In the genomic region with DNA sequence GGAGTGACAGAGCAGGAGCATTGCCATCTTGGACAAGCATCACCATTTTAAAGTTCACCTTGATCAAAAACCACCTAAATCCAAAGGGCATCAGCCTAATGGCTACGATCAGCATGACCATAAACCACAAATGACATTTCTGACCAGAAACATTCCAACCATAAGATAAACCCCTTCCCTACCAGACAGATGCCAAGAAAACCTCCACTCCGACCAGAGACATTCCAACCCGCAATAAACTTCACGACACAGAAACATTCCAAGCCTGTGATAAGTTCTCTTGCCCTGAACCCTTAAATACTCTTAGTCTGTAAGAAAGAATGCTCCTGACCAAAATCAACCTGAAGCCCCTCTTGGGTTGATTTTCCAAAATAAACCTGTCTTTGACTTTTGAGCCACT, we compare ENCODE assay signal across 20 cellular contexts.
DNase-seq lines count a peak whose midpoint lies in the region; ATAC-seq, FAIRE-seq and TF ChIP-seq lines count a peak whose summit lies in the region.
"Had no signal": no experiment of that assay in that cellular context is flagged by ENCODE, and none has a peak within 500 bp of the region (broad histone marks: within the 10 kb centered on the region; RNA-seq: fewer than 3 reads in every experiment).

No MANE protein-coding gene starts in this region.

- intact Hi-C loops in Caco-2 (cut with micrococcal nuclease; ENCODE audit: unreplicated experiment) (no loop called here), CD14-positive monocyte (cut with micrococcal nuclease) (no loop called here)

- peak; percentile 93 for FAIRE-seq in RCC 7860 (lab: Jason Lieb, UNC)
- FAIRE-seq: GM12891, HTR-8/SVneo had no signal

- H3K27ac Mint-ChIP-seq in Caco-2 (ENCODE audit: unreplicated experiment) (peak overlapping the region; percentile 68), glutamatergic neuron (ENCODE audit: unreplicated experiment) (peak overlapping the region; percentile 40), CD14-positive monocyte (no peak overlapping the region)

- H3K27me3 ChIP-seq in Caco-2 (replicated peaks; ENCODE audit: control insufficient read depth, insufficient read depth, low read length), result no peaks in the 10 kb centered on the region
- H3K27me3 ChIP-seq: BLaER1, SJSA1 had no signal

- no peak for ATAC-seq in GM18858 (IDR thresholded peaks at IDR 0.05; ENCODE audit: unreplicated experiment)
- ATAC-seq: PC-3 had no signal

- BruUV-seq in Caco-2 (replicated peaks; lab: Mats Ljungman, UMichigan), result no TSS peak

- no peaks in the 10 kb centered on the region for H3K36me3 ChIP-seq in Caco-2 (ENCODE audit: control insufficient read depth, insufficient read depth, low read length)
- no peaks in the 10 kb centered on the region for H3K36me3 ChIP-seq in mesodermal cell (ENCODE audit: control insufficient read depth, insufficient read depth, low read length)
- H3K36me3 ChIP-seq: BLaER1, SJSA1 had no signal

- H3K27ac ChIP-seq in mesodermal cell (ENCODE audit: low read depth, low read length, severe bottlenecking), result peak overlapping the region; percentile 92
- H3K27ac ChIP-seq: BLaER1, SJSA1 had no signal

- H3K4me3 ChIP-seq in Caco-2 (ENCODE audit: low read depth, low read length) (no peak overlapping the region), mesodermal cell (ENCODE audit: extremely low read depth, insufficient read depth, low read length, poor library complexity, severe bottlenecking) (no peak overlapping the region)
- H3K4me3 ChIP-seq: BLaER1, SJSA1 had no signal

- H3K9me3 Mint-ChIP-seq in Caco-2 (ENCODE audit: unreplicated experiment) (peaks cover 25% of the 10 kb centered on the region), glutamatergic neuron (ENCODE audit: unreplicated experiment) (no peaks in the 10 kb centered on the region), CD14-positive monocyte (peaks cover 0 to 3% (median 2%) of the 10 kb centered on the region in 7 donors)

- POLR2A ChIA-PET in Caco-2 (lab: Charles Lee), result no interaction called here

- H3K4me1 Mint-ChIP-seq in Caco-2 (ENCODE audit: low read depth, unreplicated experiment), result peaks cover 21% of the 10 kb centered on the region
- H3K4me1 Mint-ChIP-seq in glutamatergic neuron (ENCODE audit: low read depth, unreplicated experiment), result no peaks in the 10 kb centered on the region
- H3K4me1 Mint-ChIP-seq in CD14-positive monocyte, result no peaks in the 10 kb centered on the region

- CTCF ChIA-PET in Caco-2 (lab: Charles Lee), result no interaction called here

- WGBS in mesodermal cell (ENCODE audit: insufficient coverage in 2 of 2), 2 experiments, result 84 to 88% methylated on average over 4 of the region's 4 CpGs

- H3K4me1 ChIP-seq in Caco-2, result peaks cover 28% of the 10 kb centered on the region
- peaks cover 15% of the 10 kb centered on the region for H3K4me1 ChIP-seq in mesodermal cell (ENCODE audit: control insufficient read depth, insufficient read depth, low read length, poor library complexity, severe bottlenecking)
- H3K4me1 ChIP-seq: BLaER1, SJSA1 had no signal

- DNase-seq in Caco-2 (peak; percentile 15 to 60), RCC 7860 (ENCODE audit: low spot score) (peak; percentile 64), glutamatergic neuron (no peak), MV-4-11 (lab: John Stamatoyannopoulos, UW) (no peak), 8988T (no peak), CD14-positive monocyte (ENCODE audit: low spot score) (no peak)
- DNase-seq: DND-41, GDM1, H7, NCI-H1436, NCI-H2029 treated with DMSO at 0.1 percent for 48 hours, NCI-H2171 treated with DMSO at 0.1 percent for 48 hours, NCI-H774, PC-3 had no signal

- H3K9me3 ChIP-seq in Caco-2 (peaks cover 4% of the 10 kb centered on the region; the same call in 1 of the 2 replicates), mesodermal cell (ENCODE audit: control insufficient read depth, low read length) (no peaks in the 10 kb centered on the region)
- H3K9me3 ChIP-seq: BLaER1, SJSA1 had no signal

- no peaks in the 10 kb centered on the region for H3K27me3 Mint-ChIP-seq in Caco-2 (ENCODE audit: insufficient read depth, unreplicated experiment)
- no peaks in the 10 kb centered on the region for H3K27me3 Mint-ChIP-seq in glutamatergic neuron (ENCODE audit: unreplicated experiment)
- H3K27me3 Mint-ChIP-seq in CD14-positive monocyte (ENCODE audit: low read depth in 3 of 3), result no peaks in the 10 kb centered on the region

- TF ChIP-seq CTCF in Caco-2 (IDR thresholded peaks at IDR 0.05; ENCODE audit: insufficient read depth in 1 of 2, low read depth in 1 of 2, low read length in 1 of 2, severe bottlenecking in 1 of 2, unreplicated experiment in 1 of 2) (no peak), glutamatergic neuron (IDR thresholded peaks at IDR 0.05; ENCODE audit: partially characterized antibody, unreplicated experiment) (no peak), CD14-positive monocyte (IDR thresholded peaks at IDR 0.05) (no peak)

- H3K4me3 Mint-ChIP-seq in Caco-2 (ENCODE audit: unreplicated experiment) (peak overlapping the region; percentile 2), glutamatergic neuron (ENCODE audit: unreplicated experiment) (no peak overlapping the region), CD14-positive monocyte (no peak overlapping the region)

- H3K36me3 Mint-ChIP-seq in Caco-2 (ENCODE audit: insufficient read depth, unreplicated experiment) (no peaks in the 10 kb centered on the region), glutamatergic neuron (ENCODE audit: unreplicated experiment) (no peaks in the 10 kb centered on the region), CD14-positive monocyte (no peaks in the 10 kb centered on the region)

Comparison
In these comparisons a context has a peak if more than half of its experiments do, and no peak if none do; other contexts are left out.
1. DNase-seq: peak in Caco-2 (2 of 2) and RCC 7860 (single experiment); none in glutamatergic neuron (single experiment), MV-4-11 (single experiment), 8988T (single experiment) and CD14-positive monocyte (single experiment).
2. H3K27ac Mint-ChIP-seq: peak in Caco-2 (single experiment) and glutamatergic neuron (single experiment); none in CD14-positive monocyte (0 of 7).